23 cellular contexts compared by ENCODE assay signal in the genomic region with DNA sequence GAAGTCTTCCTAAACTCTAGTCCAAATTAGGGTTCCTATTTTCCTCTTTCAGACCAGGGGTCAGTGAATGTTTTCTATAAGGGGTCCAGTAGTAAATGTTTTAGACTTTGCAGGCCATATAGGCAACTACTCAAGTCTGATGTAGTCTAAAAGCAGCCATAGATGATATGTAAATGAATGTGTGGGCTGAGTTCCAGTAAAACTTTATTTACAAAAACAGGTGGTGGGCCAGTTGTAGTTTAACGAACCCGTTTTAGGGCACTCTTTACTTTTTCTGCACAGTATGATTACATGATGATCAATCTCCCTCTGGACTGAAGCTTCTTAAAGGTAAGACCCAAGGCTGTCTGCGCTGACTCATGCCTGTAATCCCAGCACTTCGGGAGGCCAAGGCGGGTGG.
DNase-seq lines count a peak whose midpoint lies in the region; ATAC-seq and TF ChIP-seq lines count a peak whose summit lies in the region.
"Had no signal": no experiment of that assay in that cellular context is flagged by ENCODE, and none has a peak within 500 bp of the region (broad histone marks: within the 10 kb centered on the region; RNA-seq: fewer than 3 reads in every experiment).

No MANE protein-coding gene starts in this region.

- intact Hi-C loops in natural killer cell (cut with micrococcal nuclease), result no loop called here
- intact Hi-C loops in left colon (cut with DNase I, micrococcal nuclease), result no loop called here
- intact Hi-C loops in ascending aorta (cut with DNase I), result no loop called here

- POLR2A ChIA-PET in T-cell (lab: Charles Lee), result no interaction called here

- H3K27me3 Mint-ChIP-seq in natural killer cell (ENCODE audit: low read depth in 2 of 2) (no peaks in the 10 kb centered on the region), T-cell (no peaks in the 10 kb centered on the region)
- H3K27me3 Mint-ChIP-seq in natural killer cell treated with Interleukin-12 subunit alpha and Interleukin-12 subunit beta and Interleukin-15 and Interleukin-18, amount 100 ng/mL, for 72 hours, result no peaks in the 10 kb centered on the region
- no peaks in the 10 kb centered on the region for H3K27me3 Mint-ChIP-seq in stimulated activated naive CD8-positive, alpha-beta T cell treated with anti-CD3 and anti-CD28 coated beads, Interleukin-15, amount 100 ng/mL, for 72 hours
- H3K27me3 Mint-ChIP-seq: stimulated activated naive B cell treated with anti-CD40 and anti-IgM and Interleukin-4, amounts not matched to agents 10 μg/mL and 1 μg/mL and 100 μg/mL, for 72 hours had no signal

- H3K36me3 ChIP-seq in brain microvascular endothelial cell (replicated peaks) (no peaks in the 10 kb centered on the region), ascending aorta (no peaks in the 10 kb centered on the region)
- H3K36me3 ChIP-seq: gastroesophageal sphincter, pancreas had no signal

- H3K4me1 ChIP-seq in ascending aorta, result no peaks in the 10 kb centered on the region
- H3K4me1 ChIP-seq: pancreas had no signal

- TF ChIP-seq CTCF in natural killer cell (IDR thresholded peaks at IDR 0.05) (no peak), brain microvascular endothelial cell (IDR thresholded peaks at IDR 0.05; ENCODE audit: low read depth, low read length, missing control alignments) (no peak), ascending aorta (IDR thresholded peaks at IDR 0.05) (no peak)

- H3K27ac ChIP-seq in brain microvascular endothelial cell (no peak overlapping the region), ascending aorta (no peak overlapping the region)
- H3K27ac ChIP-seq: C4-2B, gastroesophageal sphincter, pancreas had no signal

- peak overlapping the region; percentile 3 to 5 for H3K27ac Mint-ChIP-seq in natural killer cell
- H3K27ac Mint-ChIP-seq in natural killer cell treated with Interleukin-12 subunit alpha and Interleukin-12 subunit beta and Interleukin-15 and Interleukin-18, amount 100 ng/mL, for 72 hours, result peak overlapping the region in 1 of 2 donors; percentile 95
- peak overlapping the region; percentile 77 to 84 for H3K27ac Mint-ChIP-seq in T-cell
- H3K27ac Mint-ChIP-seq in stimulated activated naive CD8-positive, alpha-beta T cell treated with anti-CD3 and anti-CD28 coated beads, Interleukin-15, amount 100 ng/mL, for 72 hours, result no peak overlapping the region
- H3K27ac Mint-ChIP-seq: HFFc6 had no signal

- H3K27me3 ChIP-seq in brain microvascular endothelial cell (replicated peaks) (no peaks in the 10 kb centered on the region), ascending aorta (no peaks in the 10 kb centered on the region)
- H3K27me3 ChIP-seq: gastroesophageal sphincter, pancreas had no signal

- CTCF ChIA-PET in T-cell (lab: Charles Lee), result no interaction called here

- H3K9me3 Mint-ChIP-seq in natural killer cell (no peaks in the 10 kb centered on the region), T-cell (peaks cover 0 to 11% (median 2%) of the 10 kb centered on the region in 3 donors)
- H3K9me3 Mint-ChIP-seq in natural killer cell treated with Interleukin-12 subunit alpha and Interleukin-12 subunit beta and Interleukin-15 and Interleukin-18, amount 100 ng/mL, for 72 hours, result peaks cover 2% of the 10 kb centered on the region
- peaks cover 8 to 9% of the 10 kb centered on the region in 2 donors for H3K9me3 Mint-ChIP-seq in stimulated activated naive CD8-positive, alpha-beta T cell treated with anti-CD3 and anti-CD28 coated beads, Interleukin-15, amount 100 ng/mL, for 72 hours
- H3K9me3 Mint-ChIP-seq: HFFc6 had no signal

- H3K36me3 Mint-ChIP-seq in natural killer cell (no peaks in the 10 kb centered on the region), T-cell (peaks cover 13% of the 10 kb centered on the region)
- H3K36me3 Mint-ChIP-seq in natural killer cell treated with Interleukin-12 subunit alpha and Interleukin-12 subunit beta and Interleukin-15 and Interleukin-18, amount 100 ng/mL, for 72 hours, result no peaks in the 10 kb centered on the region

- DNase-seq in natural killer cell (no peak), T-cell (no peak), brain microvascular endothelial cell (peak; percentile 6), left colon (no peak), ascending aorta (ENCODE audit: low spot score in 2 of 2) (no peak)
- no peak for DNase-seq in natural killer cell treated with Interleukin-12 subunit alpha and Interleukin-12 subunit beta and Interleukin-15 and Interleukin-18, amount 100 ng/mL, for 72 hours (ENCODE audit: low spot score)
- no peak for DNase-seq in stimulated activated naive CD8-positive, alpha-beta T cell treated with anti-CD3 and anti-CD28 coated beads, Interleukin-15, amount 100 ng/mL, for 72 hours
- DNase-seq: activated gamma-delta T cell; effector memory CD4-positive, alpha-beta T cell; HFFc6; islet precursor cell; midbrain; NCI-H1092 treated with DMSO at 0.1 percent for 48 hours; NCI-H187 treated with DMSO at 0.1 percent for 48 hours; NCI-H82; pancreas; SK-N-SH; stimulated activated CD4-positive, alpha-beta T cell treated with anti-CD3 and anti-CD28 coated beads, Interleukin-4, amount 100 ng/mL, for 1 hour; stimulated activated naive B cell treated with anti-CD40 and anti-IgM and Interleukin-4, amounts not matched to agents 10 μg/mL and 1 μg/mL and 100 μg/mL, for 72 hours; T1000 had no signal

- H3K9me3 ChIP-seq in ascending aorta, result no peaks in the 10 kb centered on the region
- H3K9me3 ChIP-seq: gastroesophageal sphincter, pancreas, SK-N-SH had no signal

- H3K4me3 Mint-ChIP-seq in natural killer cell (no peak overlapping the region), T-cell (no peak overlapping the region)
- no peak overlapping the region for H3K4me3 Mint-ChIP-seq in natural killer cell treated with Interleukin-12 subunit alpha and Interleukin-12 subunit beta and Interleukin-15 and Interleukin-18, amount 100 ng/mL, for 72 hours
- no peak overlapping the region for H3K4me3 Mint-ChIP-seq in stimulated activated naive CD8-positive, alpha-beta T cell treated with anti-CD3 and anti-CD28 coated beads, Interleukin-15, amount 100 ng/mL, for 72 hours
- H3K4me3 Mint-ChIP-seq: HFFc6; stimulated activated naive B cell treated with anti-CD40 and anti-IgM and Interleukin-4, amounts not matched to agents 10 μg/mL and 1 μg/mL and 100 μg/mL, for 72 hours had no signal

- H3K4me3 ChIP-seq in brain microvascular endothelial cell (ENCODE audit: low read depth, low read length) (no peak overlapping the region), ascending aorta (no peak overlapping the region)
- H3K4me3 ChIP-seq: gastroesophageal sphincter, pancreas had no signal

- ATAC-seq in natural killer cell (no peak), T-cell (replicated peaks in 1 of 4) (no peak), left colon (no peak)
- no peak for ATAC-seq in natural killer cell treated with Interleukin-12 subunit alpha and Interleukin-12 subunit beta and Interleukin-15 and Interleukin-18, amount 100 ng/mL, for 72 hours
- no peak for ATAC-seq in stimulated activated naive CD8-positive, alpha-beta T cell treated with anti-CD3 and anti-CD28 coated beads, Interleukin-15, amount 100 ng/mL, for 72 hours
- ATAC-seq: gastroesophageal sphincter; HepG2; pancreas; stimulated activated naive B cell treated with anti-CD40 and anti-IgM and Interleukin-4, amounts not matched to agents 10 μg/mL and 1 μg/mL and 100 μg/mL, for 72 hours had no signal

- in situ Hi-C loops in brain microvascular endothelial cell (cut with HindIII; ENCODE audit: low pct_ligation_motif_present, low sequenced_read_pairs), result no loop called here

- H3K4me1 Mint-ChIP-seq in natural killer cell (peaks cover 43 to 47% of the 10 kb centered on the region in 2 donors), T-cell (peaks cover 88 to 94% (median 92%) of the 10 kb centered on the region in 3 donors)
- H3K4me1 Mint-ChIP-seq in natural killer cell treated with Interleukin-12 subunit alpha and Interleukin-12 subunit beta and Interleukin-15 and Interleukin-18, amount 100 ng/mL, for 72 hours (ENCODE audit: low read depth in 2 of 2), result peaks cover 29 to 51% of the 10 kb centered on the region in 2 donors
- H3K4me1 Mint-ChIP-seq in stimulated activated naive CD8-positive, alpha-beta T cell treated with anti-CD3 and anti-CD28 coated beads, Interleukin-15, amount 100 ng/mL, for 72 hours, result peaks cover 79% of the 10 kb centered on the region

Comparison
In these comparisons a context has a peak if more than half of its experiments do, and no peak if none do; other contexts are left out.
1. H3K27ac Mint-ChIP-seq: peak in natural killer cell (2 of 2) and T-cell (2 of 2); none in stimulated activated naive CD8-positive, alpha-beta T cell treated with anti-CD3 and anti-CD28 coated beads, Interleukin-15, amount 100 ng/mL, for 72 hours (0 of 2).